In genomic region chrX:138191998-138192397, GRCh38 we compare ENCODE assay signal across 10 cellular contexts.
DNase-seq lines count a peak whose midpoint lies in the region; ATAC-seq and TF ChIP-seq lines count a peak whose summit lies in the region.
"Had no signal": no experiment of that assay in that cellular context is flagged by ENCODE, and none has a peak within 500 bp of the region (broad histone marks: within the 10 kb centered on the region; RNA-seq: fewer than 3 reads in every experiment).

No MANE protein-coding gene starts in this region.

- H3K4me2 ChIP-seq in smooth muscle cell, result no peak overlapping the region

- no peaks in the 10 kb centered on the region for H3K36me3 ChIP-seq in smooth muscle cell (ENCODE audit: low read depth)

- H3K9ac ChIP-seq in smooth muscle cell (ENCODE audit: low read depth), result no peak overlapping the region

- no peak overlapping the region for H2AFZ ChIP-seq in smooth muscle cell (ENCODE audit: low read depth)

- H3K4me1 ChIP-seq in smooth muscle cell (ENCODE audit: low read depth), result no peaks in the 10 kb centered on the region

- no peaks in the 10 kb centered on the region for H3F3A ChIP-seq in smooth muscle cell (ENCODE audit: low read depth)

- H3K4me3 ChIP-seq in smooth muscle cell, result no peak overlapping the region

- no peak for ATAC-seq in HG03432 (IDR thresholded peaks at IDR 0.05; ENCODE audit: unreplicated experiment)
- ATAC-seq: natural killer cell had no signal

- no peaks in the 10 kb centered on the region for H4K20me1 ChIP-seq in smooth muscle cell (ENCODE audit: low read depth)

- 46% methylated on average over 1 of the region's 1 CpG for WGBS in smooth muscle cell (ENCODE audit: low lambda C conversion rate)

- TF ChIP-seq CTCF in smooth muscle cell (IDR thresholded peaks at IDR 0.05; ENCODE audit: borderline replicate concordance, insufficient read depth, poor library complexity, severe bottlenecking), result peak; percentile 59

- DNase-seq in SIG-M5 treated with dmso at 0.1 percent for 504 hours (lab: John Stamatoyannopoulos, UW; ENCODE audit: unreplicated experiment), result peak; percentile 2
- DNase-seq in SIG-M5 (lab: John Stamatoyannopoulos, UW), result no peak
- peak; percentile 1 for DNase-seq in NCI-H1105 (lab: John Stamatoyannopoulos, UW)
- peak; percentile 0 to 13 for DNase-seq in erythroblast (lab: John Stamatoyannopoulos, UW)
- no peak for DNase-seq in smooth muscle cell (lab: John Stamatoyannopoulos, UW; ENCODE audit: unreplicated experiment)
- DNase-seq in cerebellar nuclear complex (lab: John Stamatoyannopoulos, UW), result no peak
- DNase-seq in NCI-H510A (lab: John Stamatoyannopoulos, UW), result no peak
- DNase-seq: activated naive CD4-positive, alpha-beta T cell; natural killer cell had no signal

- no peak for TF ChIP-seq POLR2A in erythroblast (IDR thresholded peaks at IDR 0.05; ENCODE audit: low read length)

- no peaks in the 10 kb centered on the region for H3K27me3 ChIP-seq in smooth muscle cell (ENCODE audit: low read depth)

- H3K27ac ChIP-seq in smooth muscle cell (ENCODE audit: low read depth), result no peak overlapping the region

- H3K79me2 ChIP-seq in smooth muscle cell (ENCODE audit: low read depth), result no peaks in the 10 kb centered on the region

- no peaks in the 10 kb centered on the region for H3K9me3 ChIP-seq in smooth muscle cell (replicated peaks; ENCODE audit: low read depth)

Comparison
In these comparisons a context has a peak if more than half of its experiments do, and no peak if none do; other contexts are left out.
1. DNase-seq: peak in SIG-M5 treated with dmso at 0.1 percent for 504 hours (single experiment), NCI-H1105 (single experiment) and erythroblast (2 of 2); none in SIG-M5 (single experiment), smooth muscle cell (single experiment), cerebellar nuclear complex (0 of 2) and NCI-H510A (single experiment).